16 cellular contexts compared by ENCODE assay signal in the genomic region with DNA sequence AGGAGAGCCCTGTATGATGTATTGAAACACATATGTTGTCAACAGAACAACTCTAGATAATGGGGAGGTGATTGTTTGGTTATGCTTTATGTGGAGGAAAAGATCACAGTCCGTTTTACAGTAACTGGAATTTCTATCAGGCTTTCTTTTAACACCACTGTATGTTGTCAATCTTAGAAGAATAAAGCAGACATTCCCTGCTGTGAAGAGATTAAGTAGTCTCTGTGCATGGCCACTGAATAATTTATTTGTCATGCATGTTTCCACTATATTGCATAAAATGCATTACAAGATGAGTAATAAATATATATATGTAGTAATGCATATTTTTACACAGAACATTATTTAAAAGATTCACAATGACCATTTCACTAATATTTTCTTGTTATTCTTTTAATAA.
"Had no signal": no experiment of that assay in that cellular context is flagged by ENCODE, and none has a peak within 500 bp of the region (broad histone marks: within the 10 kb centered on the region; RNA-seq: fewer than 3 reads in every experiment).

No MANE protein-coding gene starts in this region.

- H3K9me3 ChIP-seq: esophagus muscularis mucosa, gastroesophageal sphincter, heart left ventricle, left lung, lower lobe of right lung had no signal

- H3K4me2 ChIP-seq: hepatocyte had no signal

- H3K79me2 ChIP-seq: hepatocyte had no signal

- H2AFZ ChIP-seq: hepatocyte had no signal

- DNase-seq: dermis blood vessel endothelial cell; dorsolateral prefrontal cortex; effector CD4-positive, alpha-beta T cell; effector memory CD4-positive, alpha-beta T cell; foreskin keratinocyte; heart left ventricle; left cardiac atrium; left lung; left ventricle myocardium superior; lower lobe of right lung; mesenchymal stem cell; midbrain had no signal

- H3K36me3 ChIP-seq: esophagus muscularis mucosa, gastroesophageal sphincter, heart left ventricle, left lung, lower lobe of right lung had no signal

- ATAC-seq: foreskin keratinocyte, gastroesophageal sphincter, heart left ventricle, left cardiac atrium, left lung, left ventricle myocardium superior, lower lobe of right lung had no signal

- H3K4me3 ChIP-seq: coronary artery, dorsolateral prefrontal cortex, esophagus muscularis mucosa, gastroesophageal sphincter, heart left ventricle, hepatocyte, left lung, lower lobe of right lung had no signal

- H3K4me1 ChIP-seq: esophagus muscularis mucosa, foreskin keratinocyte, gastroesophageal sphincter, heart left ventricle, left lung, lower lobe of right lung had no signal

- H3K27ac ChIP-seq: coronary artery, dorsolateral prefrontal cortex, esophagus muscularis mucosa, foreskin keratinocyte, gastroesophageal sphincter, heart left ventricle, hepatocyte, left lung, lower lobe of right lung had no signal

- H3K27me3 ChIP-seq: dorsolateral prefrontal cortex, esophagus muscularis mucosa, foreskin keratinocyte, gastroesophageal sphincter, heart left ventricle, hepatocyte, left lung had no signal
